ENCODE assay signal across 8 cellular contexts in genomic region chr12:106773945-106774807, GRCh38. TPM values are rescaled to one million over a fixed set of nuclear protein-coding genes. Genes with fewer than 3 reads are reported as not detected.
DNase-seq lines count a peak whose midpoint lies in the region; ATAC-seq and TF ChIP-seq lines count a peak whose summit lies in the region.

Gene RIC8B, plus strand, starts transcription at chr12:106774682. Its CDS starts 64 bp downstream, at chr12:106774746.

- peak within 1 kb of the TSS; percentile 98 for H3K27ac Mint-ChIP-seq in activated CD4-positive, alpha-beta memory T cell treated with anti-CD3 and anti-CD28 coated beads for 36 hours

- peak; percentile 96 to 100 (median 98) for DNase-seq in C1 segment of cervical spinal cord (lab: John Stamatoyannopoulos, UW)
- peak; percentile 99 for DNase-seq in NCI-H774 (lab: John Stamatoyannopoulos, UW)
- DNase-seq in activated CD4-positive, alpha-beta memory T cell treated with anti-CD3 and anti-CD28 coated beads for 36 hours = peak; percentile 91
- peak; percentile 94 to 98 (median 96) for DNase-seq in dorsolateral prefrontal cortex
- DNase-seq in lower leg skin (ENCODE audit: low spot score in 2 of 2) = peak; percentile 96 to 99
- peak; percentile 68 to 81 for DNase-seq in stimulated activated CD4-positive, alpha-beta T cell treated with anti-CD3 and anti-CD28 coated beads, Interleukin-4, amount 100 ng/mL, for 48 hours (ENCODE audit: low read depth in 2 of 2)

- intact Hi-C loops in activated CD4-positive, alpha-beta memory T cell treated with anti-CD3 and anti-CD28 coated beads for 36 hours (cut with micrococcal nuclease) = loop anchor here (1.0 to 10.0 kb wide), 8 partner anchors 21 to 471 kb away; partner anchors contain the start of genes CRY1, POLR3B and RFX4
- intact Hi-C loops in dorsolateral prefrontal cortex (cut with DNase I) (loop anchor here (2.0 to 10.0 kb wide), 6 partner anchors 129 to 991 kb away; partner anchors contain the start of genes CRY1 (in 2 of the 2), POLR3B (in 1 of the 2), PRDM4 (in 1 of the 2) and TMEM263 (in 1 of the 2)), lower leg skin (cut with DNase I; ENCODE audit: low total_unique reads) (no loop called here)

- H3K4me3 Mint-ChIP-seq in activated CD4-positive, alpha-beta memory T cell treated with anti-CD3 and anti-CD28 coated beads for 36 hours = peak within 1 kb of the TSS; percentile 93

- H3K36me3 Mint-ChIP-seq in activated CD4-positive, alpha-beta memory T cell treated with anti-CD3 and anti-CD28 coated beads for 36 hours = no peaks in the 10 kb centered on the region

- ATAC-seq in GM19372 (IDR thresholded peaks at IDR 0.05; ENCODE audit: low read depth, unreplicated experiment) (peak; percentile 84), HG03558 (IDR thresholded peaks at IDR 0.05; ENCODE audit: extremely low read depth, unreplicated experiment) (peak; percentile 64)

- peaks cover 0 to under 1% (median 0%) of the 10 kb centered on the region in 45 donors for H3K27me3 ChIP-seq in dorsolateral prefrontal cortex

- peak within 1 kb of the TSS; percentile 63 to 99 (median 97) for H3K27ac ChIP-seq in dorsolateral prefrontal cortex

- WGBS in lower leg skin, 2 donors = 0 to 1% methylated on average over 69 to 71 of the region's 71 CpGs

- H3K4me3 ChIP-seq in dorsolateral prefrontal cortex = peak within 1 kb of the TSS; percentile 53 to 99 (median 94)
- peak within 1 kb of the TSS; percentile 69 for H3K4me3 ChIP-seq in lower leg skin (ENCODE audit: low read depth, poor library complexity, severe bottlenecking)

- peaks cover 22% of the 10 kb centered on the region for H3K4me1 Mint-ChIP-seq in activated CD4-positive, alpha-beta memory T cell treated with anti-CD3 and anti-CD28 coated beads for 36 hours (ENCODE audit: low read depth)

- TF ChIP-seq CTCF in dorsolateral prefrontal cortex (IDR thresholded peaks at IDR 0.05 in 54 of 56, conservative IDR thresholded peaks at IDR 0.05 in 2 of 56; ENCODE audit: low read depth in 1 of 56, partially characterized antibody in 56 of 56) (peak in 39 of 56 donors; percentile 4 to 58 (median 29)), lower leg skin (IDR thresholded peaks at IDR 0.05) (no peak)

- H3K27me3 Mint-ChIP-seq in activated CD4-positive, alpha-beta memory T cell treated with anti-CD3 and anti-CD28 coated beads for 36 hours = no peaks in the 10 kb centered on the region

- CTCF ChIA-PET in activated CD4-positive, alpha-beta memory T cell treated with anti-CD3 and anti-CD28 coated beads for 36 hours (lab: Charles Lee) = interaction anchor here (1.0 kb wide), 2 partner anchors 20 to 417 kb away, joined by 3 read pairs; partner anchors contain the start of gene POLR3B

- POLR2A ChIA-PET in activated CD4-positive, alpha-beta memory T cell treated with anti-CD3 and anti-CD28 coated beads for 36 hours (lab: Charles Lee) = interaction anchor here (0.6 to 1.9 kb wide), 2 partner anchors 13 to 21 kb away, joined by 3 to 6 read pairs; no protein-coding TSS in a partner anchor

- TF ChIP-seq POLR2A in lower leg skin (IDR thresholded peaks at IDR 0.05) = no peak

- no peaks in the 10 kb centered on the region for H3K9me3 Mint-ChIP-seq in activated CD4-positive, alpha-beta memory T cell treated with anti-CD3 and anti-CD28 coated beads for 36 hours

RNA-seq across cellular contexts. Expression of gene RIC8B, which starts in this region (rescaled TPM):
- total RNA-seq in activated CD4-positive, alpha-beta memory T cell treated with anti-CD3 and anti-CD28 coated beads for 36 hours = 1 to 10 TPM; 9.7 to 9.9 TPM
- total RNA-seq in dorsolateral prefrontal cortex (10 to 100 TPM; 21.0 to 54.9 (median 36.6) TPM), lower leg skin (1 to 10 TPM; 7.0 to 9.1 (median 8.3) TPM)

Comparison
In these comparisons a context has a peak if more than half of its experiments do, and no peak if none do; other contexts are left out.
1. Peak in every context shown above with its lines: DNase-seq, ATAC-seq, H3K4me3 ChIP-seq and H3K27ac ChIP-seq.
2. CTCF ChIP-seq: peak in dorsolateral prefrontal cortex (39 of 56); none in lower leg skin (0 of 3).